ENCODE assay signal across 2 cellular contexts in genomic region chr6:52876056-52876787, GRCh38.
TF ChIP-seq lines count a peak whose summit lies in the region.

No MANE protein-coding gene starts in this region.

TF ChIP-seq in SK-N-SH, 30 proteins besides CTCF, POLR2A, EP300 and RAD21:
- TF ChIP-seq FOXM1 (IDR thresholded peaks at IDR 0.05; ENCODE audit: low read depth) = no peak
- TF ChIP-seq RXRA (IDR thresholded peaks at IDR 0.05; ENCODE audit: borderline replicate concordance, low read depth) = no peak
- TF ChIP-seq FOXJ3 (CRISPR knock-in tag; IDR thresholded peaks at IDR 0.05) = no peak
- TF ChIP-seq YY1 (IDR thresholded peaks at IDR 0.05; ENCODE audit: low read depth) = no peak
- TF ChIP-seq TEAD4 (IDR thresholded peaks at IDR 0.05; ENCODE audit: borderline replicate concordance, insufficient read depth) = no peak
- no peak for TF ChIP-seq USF1 (IDR thresholded peaks at IDR 0.05; ENCODE audit: borderline replicate concordance, low read depth)
- no peak for TF ChIP-seq MXI1 (IDR thresholded peaks at IDR 0.05; ENCODE audit: low read depth, low read length)
- TF ChIP-seq SMC3 (IDR thresholded peaks at IDR 0.05; ENCODE audit: low read depth, low read length) = no peak
- no peak for TF ChIP-seq MAX (IDR thresholded peaks at IDR 0.05; ENCODE audit: low read depth)
- no peak for TF ChIP-seq CHD2 (IDR thresholded peaks at IDR 0.05; ENCODE audit: low read length, partially characterized antibody)
- TF ChIP-seq IRF3 (IDR thresholded peaks at IDR 0.05; ENCODE audit: low read depth, low read length) = no peak
- no peak for TF ChIP-seq ELF1 (IDR thresholded peaks at IDR 0.05)
- no peak for TF ChIP-seq POLR2AphosphoS5 (IDR thresholded peaks at IDR 0.05; ENCODE audit: low read depth, low read length)
- TF ChIP-seq JUND (IDR thresholded peaks at IDR 0.05) = no peak
- no peak for TF ChIP-seq FOSL2 (IDR thresholded peaks at IDR 0.05; ENCODE audit: borderline replicate concordance, low read depth)
- no peak for TF ChIP-seq USF2 (IDR thresholded peaks at IDR 0.05; ENCODE audit: borderline replicate concordance, low read depth, low read length)
- TF ChIP-seq NFIC (IDR thresholded peaks at IDR 0.05; ENCODE audit: borderline replicate concordance) = no peak
- TF ChIP-seq NRF1 (IDR thresholded peaks at IDR 0.05; ENCODE audit: low read depth, low read length) = no peak
TF ChIP-seq in SK-N-SH: peak in this region for 0.

TF ChIP-seq in SK-N-SH treated with all-trans-retinoic acid at 6 μM for 48 hours, 23 proteins besides CTCF, POLR2A, EP300 and RAD21:
- no peak for TF ChIP-seq TCF4 (CRISPR knock-in tag; IDR thresholded peaks at IDR 0.05; ENCODE audit: borderline replicate concordance)
- TF ChIP-seq CSDC2 (CRISPR knock-in tag; IDR thresholded peaks at IDR 0.05) = no peak
- no peak for TF ChIP-seq ZC3H10 (CRISPR knock-in tag; IDR thresholded peaks at IDR 0.05)
- TF ChIP-seq POU6F1 (CRISPR knock-in tag; IDR thresholded peaks at IDR 0.05; ENCODE audit: borderline replicate concordance, low read depth) = no peak
- TF ChIP-seq RARB (CRISPR knock-in tag; IDR thresholded peaks at IDR 0.05) = no peak
- no peak for TF ChIP-seq ARNTL (CRISPR knock-in tag; IDR thresholded peaks at IDR 0.05; ENCODE audit: borderline replicate concordance, low read depth)
- TF ChIP-seq ZNF565 (CRISPR knock-in tag; conservative IDR thresholded peaks at IDR 0.05; ENCODE audit: low read depth) = no peak
- TF ChIP-seq ZFP3 (CRISPR knock-in tag; IDR thresholded peaks at IDR 0.05) = no peak
- no peak for TF ChIP-seq GLIS3 (CRISPR knock-in tag; IDR thresholded peaks at IDR 0.05)
- TF ChIP-seq OSR1 (CRISPR knock-in tag; IDR thresholded peaks at IDR 0.05) = no peak
- no peak for TF ChIP-seq CSRNP3 (CRISPR knock-in tag; IDR thresholded peaks at IDR 0.05)
- TF ChIP-seq PATZ1 (CRISPR knock-in tag; IDR thresholded peaks at IDR 0.05; ENCODE audit: borderline replicate concordance) = no peak
- TF ChIP-seq TOX (CRISPR knock-in tag; IDR thresholded peaks at IDR 0.05; ENCODE audit: borderline replicate concordance) = no peak
- no peak for TF ChIP-seq CREB5 (CRISPR knock-in tag; IDR thresholded peaks at IDR 0.05; ENCODE audit: low read depth)
- no peak for TF ChIP-seq PPARA (CRISPR knock-in tag; IDR thresholded peaks at IDR 0.05; ENCODE audit: borderline replicate concordance)
- TF ChIP-seq ZFP30 (CRISPR knock-in tag; IDR thresholded peaks at IDR 0.05) = no peak
- TF ChIP-seq SNAI2 (CRISPR knock-in tag; IDR thresholded peaks at IDR 0.05) = no peak
- TF ChIP-seq BACH2 (CRISPR knock-in tag; IDR thresholded peaks at IDR 0.05; ENCODE audit: borderline replicate concordance) = no peak
TF ChIP-seq in SK-N-SH treated with all-trans-retinoic acid at 6 μM for 48 hours: peak in this region for 0.
